ENCODE assay signal across 21 cellular contexts in genomic region chr21:24150753-24151152, GRCh38.
A peak's percentile ranks its signal among the peaks of the same experiment; 100 is the strongest.
DNase-seq lines count a peak whose midpoint lies in the region; ATAC-seq, FAIRE-seq and TF ChIP-seq lines count a peak whose summit lies in the region.
"Had no signal": no experiment of that assay in that cellular context is flagged by ENCODE, and none has a peak within 500 bp of the region (broad histone marks: within the 10 kb centered on the region; RNA-seq: fewer than 3 reads in every experiment).

No MANE protein-coding gene starts in this region.

- no peak for TF ChIP-seq EP300 in A549 (IDR thresholded peaks at IDR 0.05)
- no peak for TF ChIP-seq EP300 in K562 (IDR thresholded peaks at IDR 0.05; ENCODE audit: low read length)

- H3K9me3 ChIP-seq in A549 = no peaks in the 10 kb centered on the region
- H3K9me3 ChIP-seq in IMR-90 (ENCODE audit: control insufficient read depth, insufficient read depth, low read length) = no peaks in the 10 kb centered on the region
- H3K9me3 ChIP-seq in K562 (replicated peaks; ENCODE audit: control insufficient read depth, insufficient read depth, low read depth, low read length) = no peaks in the 10 kb centered on the region
- no peaks in the 10 kb centered on the region for H3K9me3 ChIP-seq in uterus
- H3K9me3 ChIP-seq: BLaER1 treated with 17β-estradiol and CSF1 and Interleukin-3, amounts not matched to agents 10 nM and 100 nM; Caco-2 had no signal

- no peak overlapping the region for H4K8ac ChIP-seq in IMR-90 (ENCODE audit: low read depth in 2 of 2, low read length in 2 of 2)

- no peak for TF ChIP-seq CTCF in A549 (IDR thresholded peaks at IDR 0.05)
- no peak for TF ChIP-seq CTCF in IMR-90 (conservative IDR thresholded peaks at IDR 0.05; ENCODE audit: low read depth, low read length)
- no peak for TF ChIP-seq CTCF in K562 (IDR thresholded peaks at IDR 0.05 in 2 of 3, conservative IDR thresholded peaks at IDR 0.05 in 1 of 3; ENCODE audit: insufficient read depth in 2 of 3, low read depth in 1 of 3, low read length in 3 of 3)
- no peak for TF ChIP-seq CTCF in uterus (IDR thresholded peaks at IDR 0.05)

- no peaks in the 10 kb centered on the region for H3K79me2 ChIP-seq in K562 (ENCODE audit: control insufficient read depth, insufficient read depth, low read length)

- no peak overlapping the region for H3K4ac ChIP-seq in IMR-90 (ENCODE audit: low read depth, low read length)

- no peak overlapping the region for H4K91ac ChIP-seq in IMR-90 (ENCODE audit: insufficient read depth, low read depth, low read length)

- no peak overlapping the region for H2BK120ac ChIP-seq in IMR-90 (ENCODE audit: low read depth, low read length)

- DNase-seq in A549 (ENCODE audit: low read depth in 1 of 2, low spot score in 1 of 2) = no peak
- DNase-seq in IMR-90 = no peak
- DNase-seq in K562 (ENCODE audit: extremely low read depth in 1 of 4, low spot score in 3 of 4) = no peak
- no peak for DNase-seq in activated CD4-positive, alpha-beta T cell treated with anti-CD3 and anti-CD28 coated beads, Interleukin-2, amount 50 U/mL, for 48 hours
- DNase-seq in GM19240 (ENCODE audit: insufficient read length, low spot score) = no peak
- DNase-seq in uterus = no peak
- DNase-seq: 8988T; AML-193; Caco-2; Calu3; CD4-positive, alpha-beta T cell; CD8-positive, alpha-beta T cell; DMS79 treated with DMSO at 0.1 percent for 48 hours; GF-D8 had no signal

- no peak overlapping the region for H2BK20ac ChIP-seq in IMR-90 (ENCODE audit: low read depth, low read length)

- H2BK15ac ChIP-seq in IMR-90 (ENCODE audit: low read depth, low read length) = no peak overlapping the region

- TF ChIP-seq RAD21 in A549 (conservative IDR thresholded peaks at IDR 0.05 in 1 of 2, IDR thresholded peaks at IDR 0.05 in 1 of 2) (no peak), IMR-90 (IDR thresholded peaks at IDR 0.05; ENCODE audit: low read length) (no peak), K562 (CRISPR knock-in tag; conservative IDR thresholded peaks at IDR 0.05 in 1 of 2, IDR thresholded peaks at IDR 0.05 in 1 of 2) (no peak)

- H3K27me3 ChIP-seq in IMR-90 (ENCODE audit: control insufficient read depth, insufficient read depth, low read length) (no peaks in the 10 kb centered on the region), K562 (ENCODE audit: control insufficient read depth in 2 of 2, insufficient read depth in 2 of 2, low read length in 2 of 2) (no peaks in the 10 kb centered on the region), uterus (no peaks in the 10 kb centered on the region)
- H3K27me3 ChIP-seq: BLaER1 treated with 17β-estradiol and CSF1 and Interleukin-3, amounts not matched to agents 10 nM and 100 nM had no signal

- no peak overlapping the region for H3K56ac ChIP-seq in IMR-90 (ENCODE audit: extremely low read depth, insufficient read depth, low read length)

- dilution Hi-C loops in IMR-90 (cut with HindIII; ENCODE audit: low sequenced_read_pairs, unreplicated experiment) = no loop called here

- FAIRE-seq in A549 (lab: Jason Lieb, UNC) (no peak), K562 (lab: Jason Lieb, UNC) (no peak)
- FAIRE-seq: A204.1, D721Med, G401.6, GM12891, GM19239 had no signal

- no peak overlapping the region for H4K5ac ChIP-seq in IMR-90 (ENCODE audit: low read depth, low read length)

- H3K18ac ChIP-seq in IMR-90 (ENCODE audit: low read depth, low read length) = no peak overlapping the region

- H3K27ac ChIP-seq in A549 = no peak overlapping the region
- no peak overlapping the region for H3K27ac ChIP-seq in IMR-90 (ENCODE audit: insufficient read depth, low read length)
- H3K27ac ChIP-seq in K562 (ENCODE audit: extremely low read depth, low read depth, low read length) = no peak overlapping the region
- H3K27ac ChIP-seq in uterus = no peak overlapping the region
- H3K27ac ChIP-seq: BLaER1 treated with 17β-estradiol and CSF1 and Interleukin-3, amounts not matched to agents 10 nM and 100 nM; C4-2B had no signal

- TF ChIP-seq POLR2A in A549 (IDR thresholded peaks at IDR 0.05; ENCODE audit: low read length) (no peak), IMR-90 (IDR thresholded peaks at IDR 0.05; ENCODE audit: low read depth, low read length) (no peak), K562 (conservative IDR thresholded peaks at IDR 0.05) (no peak), uterus (IDR thresholded peaks at IDR 0.05) (no peak)

- no peak overlapping the region for H2BK5ac ChIP-seq in IMR-90 (ENCODE audit: low read depth, low read length, poor library complexity, severe bottlenecking)

- intact Hi-C loops in IMR-90 (cut with micrococcal nuclease) (no loop called here), K562 (cut with micrococcal nuclease) (no loop called here), uterus (cut with DNase I; ENCODE audit: low total_unique reads) (no loop called here)

- POLR2A ChIA-PET in A549 (lab: Yijun Ruan, JAX) = no interaction called here
- POLR2A ChIA-PET in IMR-90 (lab: Charles Lee; ENCODE audit: unreplicated experiment) = no interaction called here
- POLR2A ChIA-PET in K562 (lab: Yijun Ruan, JAX) = no interaction called here

- no peaks in the 10 kb centered on the region for H3K79me1 ChIP-seq in IMR-90 (ENCODE audit: low read depth in 1 of 2, low read length in 2 of 2)

- WGBS in A549 (ENCODE audit: missing lambda C conversion rate) = 3% methylated on average over 1 of the region's 1 CpG
- no CpG with 5 or more reads among the region's 1 CpG for WGBS in IMR-90 (ENCODE audit: extremely low coverage in 2 of 2, insufficient read length in 1 of 2), 2 experiments
- whole genome bisulfite sequencing in K562 (ENCODE audit: insufficient coverage, low coverage, missing lambda C conversion rate) = 0% methylated on average over 1 of the region's 1 CpG

- H2AFZ ChIP-seq in IMR-90 (replicated peaks; ENCODE audit: low read length, poor library complexity) (no peak overlapping the region), K562 (ENCODE audit: low read depth, low read length) (no peak overlapping the region)

- H3K4me3 ChIP-seq in A549 = no peak overlapping the region
- no peak overlapping the region for H3K4me3 ChIP-seq in IMR-90 (ENCODE audit: insufficient read depth, low read depth, low read length)
- no peak overlapping the region for H3K4me3 ChIP-seq in K562
- no peak overlapping the region for H3K4me3 ChIP-seq in uterus
- H3K4me3 ChIP-seq: BLaER1 treated with 17β-estradiol and CSF1 and Interleukin-3, amounts not matched to agents 10 nM and 100 nM had no signal

- H3K36me3 ChIP-seq in IMR-90 (ENCODE audit: control insufficient read depth, insufficient read depth, low read length) (no peaks in the 10 kb centered on the region), K562 (ENCODE audit: control insufficient read depth, insufficient read depth, low read length) (no peaks in the 10 kb centered on the region), uterus (no peaks in the 10 kb centered on the region)
- H3K36me3 ChIP-seq: BLaER1 treated with 17β-estradiol and CSF1 and Interleukin-3, amounts not matched to agents 10 nM and 100 nM had no signal

- H4K20me1 ChIP-seq in IMR-90 (ENCODE audit: insufficient read depth, low read length) (no peaks in the 10 kb centered on the region), K562 (replicated peaks; ENCODE audit: control insufficient read depth, insufficient read depth, low read length) (no peaks in the 10 kb centered on the region)
- H4K20me1 ChIP-seq: BLaER1 treated with 17β-estradiol and CSF1 and Interleukin-3, amounts not matched to agents 10 nM and 100 nM had no signal

- CTCF ChIA-PET in A549 (lab: Yijun Ruan, JAX) = no interaction called here
- CTCF ChIA-PET in IMR-90 (lab: Yijun Ruan, JAX) = no interaction called here
- CTCF ChIA-PET in K562 (lab: Yijun Ruan, JAX; ENCODE audit: low intra/inter-chr PET ratio) = no interaction called here

- H3K4me2 ChIP-seq in A549 (no peak overlapping the region), IMR-90 (ENCODE audit: low read depth, low read length) (no peak overlapping the region), K562 (ENCODE audit: insufficient read depth, low read length) (no peak overlapping the region)
- H3K4me2 ChIP-seq: BLaER1 treated with 17β-estradiol and CSF1 and Interleukin-3, amounts not matched to agents 10 nM and 100 nM had no signal

- no peak for ATAC-seq in A549
- no peak for ATAC-seq in IMR-90 (ENCODE audit: low read depth)
- no peak for ATAC-seq in K562
- ATAC-seq: CD8-positive, alpha-beta T cell had no signal

- no peak overlapping the region for H3K14ac ChIP-seq in IMR-90 (replicated peaks; ENCODE audit: low read depth, low read length)

- H3K9me1 ChIP-seq in IMR-90 (ENCODE audit: insufficient read depth, low read length) (no peaks in the 10 kb centered on the region), K562 (ENCODE audit: control insufficient read depth, insufficient read depth, low read length) (no peaks in the 10 kb centered on the region)

- H3K23ac ChIP-seq in IMR-90 (ENCODE audit: low read depth, low read length) = no peak overlapping the region

- BruUV-seq in IMR-90 (replicated peaks; lab: Mats Ljungman, UMichigan) = no TSS peak
- BruUV-seq in K562 (replicated peaks; lab: Mats Ljungman, UMichigan) = no TSS peak

- H3K4me1 ChIP-seq in A549 = no peaks in the 10 kb centered on the region
- no peaks in the 10 kb centered on the region for H3K4me1 ChIP-seq in IMR-90 (ENCODE audit: control insufficient read depth, insufficient read depth, low read length)
- no peaks in the 10 kb centered on the region for H3K4me1 ChIP-seq in K562 (replicated peaks in 1 of 2; ENCODE audit: control insufficient read depth in 2 of 2, insufficient read depth in 2 of 2, low read length in 2 of 2)
- H3K4me1 ChIP-seq in uterus = no peaks in the 10 kb centered on the region
- H3K4me1 ChIP-seq: BLaER1 treated with 17β-estradiol and CSF1 and Interleukin-3, amounts not matched to agents 10 nM and 100 nM; Caco-2 had no signal

- no peak overlapping the region for H2AK9ac ChIP-seq in IMR-90 (replicated peaks; ENCODE audit: low read depth, low read length, poor library complexity)

- no peak overlapping the region for H2AK5ac ChIP-seq in IMR-90 (ENCODE audit: low read depth, low read length)

- H3K9ac ChIP-seq in IMR-90 (ENCODE audit: low read depth, low read length) (no peak overlapping the region), K562 (ENCODE audit: insufficient read depth in 1 of 2, low read depth in 2 of 2, low read length in 2 of 2) (no peak overlapping the region)
- H3K9ac ChIP-seq: BLaER1 treated with 17β-estradiol and CSF1 and Interleukin-3, amounts not matched to agents 10 nM and 100 nM had no signal

- in situ Hi-C loops in IMR-90 (cut with MboI; ENCODE audit: low sequenced_read_pairs) = no loop called here
- in situ Hi-C loops in K562 (cut with MboI) = no loop called here

TF ChIP-seq in A549, 52 proteins besides CTCF, POLR2A, EP300 and RAD21 (continues in another document):
- TF ChIP-seq MAFK (IDR thresholded peaks at IDR 0.05; ENCODE audit: partially characterized antibody) = peak; percentile 21

TF ChIP-seq in IMR-90, 13 proteins besides CTCF, POLR2A, EP300 and RAD21 (continues in another document):
- peak; percentile 18; the same call in 1 of the 2 replicates for TF ChIP-seq MAFK (IDR thresholded peaks at IDR 0.05; ENCODE audit: low read depth, low read length)

Comparison
In these comparisons a context has a peak if more than half of its experiments do, and no peak if none do; other contexts are left out.
1. Of the 35 proteins assayed by ChIP-seq in both K562 and A549: peak only in K562: none; only in A549: MAFK; in both: none; in neither: 34.